Comparison of ENCODE assay signal across 32 cellular contexts in the genomic region with DNA sequence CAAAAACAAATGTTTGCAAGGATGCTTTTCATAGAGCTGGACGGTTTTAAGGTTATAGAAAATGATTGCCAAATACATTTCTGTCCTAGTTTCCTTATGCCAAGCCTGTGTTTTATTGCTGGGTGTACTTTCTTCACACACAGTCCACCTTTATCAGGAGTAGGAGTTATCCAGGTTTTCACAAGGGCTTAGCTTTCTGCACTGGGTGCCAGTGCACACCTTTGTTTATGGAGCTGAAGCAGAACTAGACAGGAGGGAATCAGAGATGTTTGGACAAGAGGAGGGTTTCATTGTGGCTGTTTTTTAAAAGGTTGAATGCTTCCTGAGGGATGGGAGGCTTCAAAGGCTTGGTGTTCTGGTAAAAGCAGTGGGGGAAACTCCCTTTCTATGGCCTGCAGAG. TPM values are rescaled to one million over a fixed set of nuclear protein-coding genes. Genes with fewer than 3 reads are reported as not detected.
"Had no signal": no experiment of that assay in that cellular context is flagged by ENCODE, and none has a peak within 500 bp of the region (broad histone marks: within the 10 kb centered on the region; RNA-seq: fewer than 3 reads in every experiment).

No MANE protein-coding gene starts in this region.

- FAIRE-seq: bronchial epithelial cell had no signal

- H3K9me3 ChIP-seq: ascending aorta, body of pancreas had no signal

- H3K36me3 ChIP-seq: ascending aorta had no signal

- H3K27me3 ChIP-seq: ascending aorta, body of pancreas had no signal

- H3K4me3 ChIP-seq: ascending aorta, body of pancreas had no signal

- H3K27ac ChIP-seq: ascending aorta, body of pancreas had no signal

- DNase-seq: activated B cell treated with CpG ODN at 0.5 μM for 24 hours; activated CD4-positive, alpha-beta T cell treated with anti-CD3 and anti-CD28 coated beads for 1 hour; activated CD4-positive, alpha-beta T cell treated with anti-CD3 and anti-CD28 coated beads, Interleukin-2, amount 10 ng/mL, durations not matched to agents 24 days and 14 days; activated CD4-positive, alpha-beta T cell treated with anti-CD3 and anti-CD28 coated beads, Interleukin-2, amount 50 U/mL, for 48 hours; activated CD8-positive, alpha-beta memory T cell treated with anti-CD3 and anti-CD28 coated beads, Interleukin-2, amount 10 ng/mL, durations not matched to agents 7 days and 5 days; activated effector memory CD4-positive, alpha-beta T cell treated with anti-CD3 and anti-CD28 coated beads, Interleukin-2, amount 50 U/mL, for 16 hours; activated naive CD4-positive, alpha-beta T cell treated with Interleukin-2 at 50 U/mL for 16 hours; activated naive CD8-positive, alpha-beta T cell treated with anti-CD3 and anti-CD28 coated beads, Interleukin-2, amount 50 U/mL, for 24 hours; activated T-cell treated with anti-CD3 and anti-CD28 coated beads, Interleukin-2, amount 50 U/mL, for 24 hours; amniotic stem cell; body of pancreas; IMR-90; Kasumi-1; KBM-7; NCI-H1092; NCI-H1417; NCI-H2029; NCI-H2107; NCI-H2171 treated with DMSO at 0.1 percent for 48 hours; NCI-H226; NCI-H510A; NCI-H526 treated with DMSO at 0.1 percent for 48 hours; PC-3; SHP77 treated with DMSO at 0.1 percent for 48 hours; T-helper 17 cell; T-helper 9 cell had no signal

- H3K4me1 ChIP-seq: ascending aorta had no signal

RNA-seq across cellular contexts. Expression of a gene that starts 29.5 kb away (rescaled TPM):
- total RNA-seq: activated B cell treated with CpG ODN at 0.5 μM for 24 hours; activated CD4-positive, alpha-beta T cell treated with anti-CD3 and anti-CD28 coated beads, Interleukin-2, amount 10 ng/mL, durations not matched to agents 24 days and 14 days; activated CD8-positive, alpha-beta memory T cell treated with anti-CD3 and anti-CD28 coated beads, Interleukin-2, amount 10 ng/mL, durations not matched to agents 7 days and 5 days; activated naive CD4-positive, alpha-beta T cell treated with anti-CD3 and anti-CD28 coated beads, Interleukin-2, amount 50 U/mL, for 72 hours; activated T-helper 1 cell treated with anti-CD3 and anti-CD28 coated beads, Interleukin-12 subunit alpha, Interleukin-12 subunit beta, Interleukin-2, Interleukin-4 antibody, amounts not matched to agents 30 ng/mL and 10 ng/mL and 1 ng/mL, durations not matched to agents 14 hours and 24 hours and 36 hours; ascending aorta; IMR-90; MCF 10A; PC-3; SK-MEL-5; T-helper 17 cell had no signal
- polyA plus RNA-seq: IMR-90 had no signal
